8 cellular contexts compared by ENCODE assay signal in the genomic region with DNA sequence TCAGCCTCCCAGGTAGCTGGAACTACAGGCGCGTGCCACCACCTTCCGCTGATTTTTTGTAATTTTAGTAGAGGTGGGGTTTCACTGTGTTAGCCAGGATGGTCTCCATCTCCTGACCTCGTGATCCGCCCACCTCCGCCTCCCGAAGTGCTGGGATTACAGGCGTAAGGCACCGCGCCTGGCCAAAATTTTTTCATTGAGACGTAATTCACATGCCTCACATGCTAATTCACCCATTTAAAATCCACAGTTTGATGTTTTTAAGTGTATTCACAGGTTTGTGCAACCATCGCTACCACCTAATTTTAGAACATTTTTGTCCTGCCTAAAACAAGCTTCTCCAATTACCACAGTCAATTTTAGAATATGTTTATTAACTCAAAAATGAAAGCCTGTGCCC.
"Had no signal": no experiment of that assay in that cellular context is flagged by ENCODE, and none has a peak within 500 bp of the region (broad histone marks: within the 10 kb centered on the region; RNA-seq: fewer than 3 reads in every experiment).

No MANE protein-coding gene starts in this region.

- H3K9me3 ChIP-seq: HAP-1 had no signal

- H3K36me3 ChIP-seq: HAP-1 had no signal

- H3K27ac ChIP-seq: GM23248 had no signal

- H3K4me3 ChIP-seq: GM23248, GM23338, HAP-1 had no signal

- H2AFZ ChIP-seq: GM23248, GM23338 had no signal

- H3K9ac ChIP-seq: GM23248 had no signal

- H3K4me2 ChIP-seq: GM23338 had no signal

- DNase-seq: GM23248, GOT3, H7, H9, HCEC 1CT, HFFc6 had no signal
